Comparison of ENCODE assay signal across 9 cellular contexts in genomic region chr16:57694556-57695377, GRCh38. TPM values are rescaled to one million over a fixed set of nuclear protein-coding genes. Genes with fewer than 3 reads are reported as not detected.
DNase-seq lines count a peak whose midpoint lies in the region; ATAC-seq and TF ChIP-seq lines count a peak whose summit lies in the region.
"Had no signal": no experiment of that assay in that cellular context is flagged by ENCODE, and none has a peak within 500 bp of the region (broad histone marks: within the 10 kb centered on the region; RNA-seq: fewer than 3 reads in every experiment).

Gene DRC7, plus strand, starts transcription at chr16:57694806. Its CDS starts 3,144 bp downstream, at chr16:57697950.

- peaks cover 10% of the 10 kb centered on the region for H3K4me1 Mint-ChIP-seq in activated T-cell treated with anti-CD3 and anti-CD28 coated beads, Interleukin-2, amount 50 U/mL, for 24 hours (ENCODE audit: low read depth)
- H3K4me1 Mint-ChIP-seq in dendritic cell treated with granulocyte-macrophage colony-stimulating factor and Interleukin-4, amounts not matched to agents 40 ng/mL and 50 ng/mL, for 4 days (ENCODE audit: low read depth) = peaks cover 29% of the 10 kb centered on the region
- peaks cover 13% of the 10 kb centered on the region for H3K4me1 Mint-ChIP-seq in type B pancreatic cell (ENCODE audit: unreplicated experiment)

- H3K27me3 ChIP-seq in left lung = peaks cover 0 to 2% of the 10 kb centered on the region in 2 donors
- no peaks in the 10 kb centered on the region for H3K27me3 ChIP-seq in MM.1S (replicated peaks; ENCODE audit: insufficient read depth, low read length)

- peak; percentile 86 for ATAC-seq in left lung

- H2AFZ ChIP-seq in MM.1S (ENCODE audit: low read length) = no peak within 1 kb of the TSS

- H3K9me2 ChIP-seq in MM.1S (replicated peaks; ENCODE audit: insufficient read depth, low read length) = no peaks in the 10 kb centered on the region

- no peaks in the 10 kb centered on the region for H3F3A ChIP-seq in MM.1S (ENCODE audit: insufficient read depth, low read length)

- H4K20me1 ChIP-seq in MM.1S (ENCODE audit: insufficient read depth, low read length) = no peaks in the 10 kb centered on the region

- no peaks in the 10 kb centered on the region for H3K27me3 Mint-ChIP-seq in activated T-cell treated with anti-CD3 and anti-CD28 coated beads, Interleukin-2, amount 50 U/mL, for 24 hours
- peaks cover 4% of the 10 kb centered on the region for H3K27me3 Mint-ChIP-seq in dendritic cell treated with granulocyte-macrophage colony-stimulating factor and Interleukin-4, amounts not matched to agents 40 ng/mL and 50 ng/mL, for 4 days
- H3K27me3 Mint-ChIP-seq in type B pancreatic cell = no peaks in the 10 kb centered on the region
- H3K27me3 Mint-ChIP-seq: activated naive CD4-positive, alpha-beta T cell treated with anti-CD3 and anti-CD28 coated beads, Interleukin-2, amount 50 U/mL, for 24 hours had no signal

- H3K4me1 ChIP-seq in left lung = peaks cover 0 to 24% of the 10 kb centered on the region in 2 donors
- no peaks in the 10 kb centered on the region for H3K4me1 ChIP-seq in MM.1S (ENCODE audit: low read length)

- no peaks in the 10 kb centered on the region for H3K36me3 ChIP-seq in left lung
- H3K36me3 ChIP-seq in MM.1S (replicated peaks; ENCODE audit: insufficient read depth, low read length) = no peaks in the 10 kb centered on the region

- no peak for DNase-seq in activated T-cell treated with anti-CD3 and anti-CD28 coated beads, Interleukin-2, amount 50 U/mL, for 24 hours
- no peak for DNase-seq in activated T-cell treated with anti-CD3 and anti-CD28 coated beads for 4 hours
- peak; percentile 34 for DNase-seq in LHCN-M2 (ENCODE audit: low read depth)
- DNase-seq in SIG-M5 treated with dmso at 0.1 percent for 504 hours (lab: John Stamatoyannopoulos, UW; ENCODE audit: unreplicated experiment) = peak; percentile 83
- DNase-seq in left lung = peak in 1 of 2 donors; percentile 57
- DNase-seq in type B pancreatic cell (ENCODE audit: extremely low spot score, unreplicated experiment) = no peak
- no peak for DNase-seq in MM.1S

- no peaks in the 10 kb centered on the region for H3K79me2 ChIP-seq in MM.1S (ENCODE audit: low read length)

- H3K4me3 Mint-ChIP-seq in activated T-cell treated with anti-CD3 and anti-CD28 coated beads, Interleukin-2, amount 50 U/mL, for 24 hours = peak within 1 kb of the TSS; percentile 45
- H3K4me3 Mint-ChIP-seq in dendritic cell treated with granulocyte-macrophage colony-stimulating factor and Interleukin-4, amounts not matched to agents 40 ng/mL and 50 ng/mL, for 4 days = peak within 1 kb of the TSS; percentile 86
- peak within 1 kb of the TSS; percentile 86 for H3K4me3 Mint-ChIP-seq in type B pancreatic cell
- H3K4me3 Mint-ChIP-seq: activated naive CD4-positive, alpha-beta T cell treated with anti-CD3 and anti-CD28 coated beads, Interleukin-2, amount 50 U/mL, for 24 hours had no signal

- H3K27ac ChIP-seq in left lung (peak within 1 kb of the TSS in 1 of 2 donors; percentile 73), MM.1S (ENCODE audit: low read length) (no peak within 1 kb of the TSS)

- H3K9me3 ChIP-seq in left lung (no peaks in the 10 kb centered on the region), MM.1S (replicated peaks; ENCODE audit: insufficient read depth, low read length) (no peaks in the 10 kb centered on the region)

- H3K9ac ChIP-seq in MM.1S (ENCODE audit: low read length) = no peak within 1 kb of the TSS

- H3K4me2 ChIP-seq in MM.1S (ENCODE audit: low read depth, low read length) = no peak within 1 kb of the TSS

- TF ChIP-seq CTCF in left lung (IDR thresholded peaks at IDR 0.05) (no peak), type B pancreatic cell (conservative IDR thresholded peaks at IDR 0.05) (no peak), MM.1S (IDR thresholded peaks at IDR 0.05; ENCODE audit: low read length) (no peak)

- H3K9me3 Mint-ChIP-seq in activated T-cell treated with anti-CD3 and anti-CD28 coated beads, Interleukin-2, amount 50 U/mL, for 24 hours = no peaks in the 10 kb centered on the region
- H3K9me3 Mint-ChIP-seq in dendritic cell treated with granulocyte-macrophage colony-stimulating factor and Interleukin-4, amounts not matched to agents 40 ng/mL and 50 ng/mL, for 4 days = no peaks in the 10 kb centered on the region
- no peaks in the 10 kb centered on the region for H3K9me3 Mint-ChIP-seq in type B pancreatic cell
- H3K9me3 Mint-ChIP-seq: activated naive CD4-positive, alpha-beta T cell treated with anti-CD3 and anti-CD28 coated beads, Interleukin-2, amount 50 U/mL, for 24 hours had no signal

- no peaks in the 10 kb centered on the region for H3K36me3 Mint-ChIP-seq in activated T-cell treated with anti-CD3 and anti-CD28 coated beads, Interleukin-2, amount 50 U/mL, for 24 hours (ENCODE audit: low read depth)
- H3K36me3 Mint-ChIP-seq in dendritic cell treated with granulocyte-macrophage colony-stimulating factor and Interleukin-4, amounts not matched to agents 40 ng/mL and 50 ng/mL, for 4 days (ENCODE audit: low read depth) = no peaks in the 10 kb centered on the region
- no peaks in the 10 kb centered on the region for H3K36me3 Mint-ChIP-seq in type B pancreatic cell
- H3K36me3 Mint-ChIP-seq: activated naive CD4-positive, alpha-beta T cell treated with anti-CD3 and anti-CD28 coated beads, Interleukin-2, amount 50 U/mL, for 24 hours had no signal

- intact Hi-C loops in dendritic cell treated with granulocyte-macrophage colony-stimulating factor and Interleukin-4, amounts not matched to agents 40 ng/mL and 50 ng/mL, for 4 days (cut with micrococcal nuclease) = no loop called here
- intact Hi-C loops in left lung (cut with DNase I) = no loop called here

- H3K4me3 ChIP-seq in left lung (peak within 1 kb of the TSS in 1 of 2 donors; percentile 21), MM.1S (ENCODE audit: low read length) (no peak within 1 kb of the TSS)

- no peak within 1 kb of the TSS for H3K27ac Mint-ChIP-seq in activated T-cell treated with anti-CD3 and anti-CD28 coated beads, Interleukin-2, amount 50 U/mL, for 24 hours
- peak within 1 kb of the TSS; percentile 88 for H3K27ac Mint-ChIP-seq in dendritic cell treated with granulocyte-macrophage colony-stimulating factor and Interleukin-4, amounts not matched to agents 40 ng/mL and 50 ng/mL, for 4 days
- peak within 1 kb of the TSS; percentile 77 for H3K27ac Mint-ChIP-seq in type B pancreatic cell
- H3K27ac Mint-ChIP-seq: activated naive CD4-positive, alpha-beta T cell treated with anti-CD3 and anti-CD28 coated beads, Interleukin-2, amount 50 U/mL, for 24 hours had no signal

RNA-seq across cellular contexts. Expression of gene DRC7, which starts in this region (rescaled TPM):
- total RNA-seq in LHCN-M2 (2014; rRNA removed) (not detected in 2 replicates), left lung (1 to 10 TPM in 1 of 2 donors, under 1 TPM in 1; 0.52 to 3.8 TPM), type B pancreatic cell (ENCODE audit: low replicate concordance) (0.69 and 7.4 TPM in 2 replicates)
- polyA plus RNA-seq in LHCN-M2 (2012) = not detected

Comparison
In these comparisons a context has a peak if more than half of its experiments do, and no peak if none do; other contexts are left out.
1. Peak in DNase-seq in LHCN-M2; RNA of the gene not detected or under 1 TPM.